10 cellular contexts compared by ENCODE assay signal in genomic region chr14:25833341-25834121, GRCh38.
A peak's percentile ranks its signal among the peaks of the same experiment; 100 is the strongest.
DNase-seq lines count a peak whose midpoint lies in the region; ATAC-seq and TF ChIP-seq lines count a peak whose summit lies in the region.
"Had no signal": no experiment of that assay in that cellular context is flagged by ENCODE, and none has a peak within 500 bp of the region (broad histone marks: within the 10 kb centered on the region; RNA-seq: fewer than 3 reads in every experiment).

No MANE protein-coding gene starts in this region.

- H2AFZ ChIP-seq in neural progenitor cell (replicated peaks): peak overlapping the region; percentile 78

- DNase-seq in DMS 273 (lab: John Stamatoyannopoulos, UW; ENCODE audit: unreplicated experiment) (peak; percentile 70), DMS 273 treated with DMSO at 0.1 percent for 48 hours (lab: John Stamatoyannopoulos, UW) (no peak), NCI-H446 treated with DMSO at 0.1 percent for 48 hours (lab: John Stamatoyannopoulos, UW) (peak; percentile 63), choroid plexus epithelial cell (ENCODE audit: low read depth) (peak; percentile 80), neural progenitor cell (ENCODE audit: low spot score) (peak; percentile 80), Peyer's patch (no peak)
- DNase-seq in activated CD4-positive, CD25-positive, alpha-beta regulatory T cell (lab: John Stamatoyannopoulos, UW): no peak
- DNase-seq: IMR-90 had no signal

- H3K36me3 ChIP-seq in neural progenitor cell (no peaks in the 10 kb centered on the region), Peyer's patch (no peaks in the 10 kb centered on the region)

- H3K27ac Mint-ChIP-seq in neural progenitor cell: no peak overlapping the region

- TF ChIP-seq POLR2A in Peyer's patch (IDR thresholded peaks at IDR 0.05): no peak

- no peaks in the 10 kb centered on the region for H3K9me3 Mint-ChIP-seq in neural progenitor cell

- H3K27ac ChIP-seq in neural progenitor cell (no peak overlapping the region), Peyer's patch (no peak overlapping the region)
- H3K27ac ChIP-seq: A549 had no signal

- H3K4me1 ChIP-seq in neural progenitor cell (peaks cover 4% of the 10 kb centered on the region), Peyer's patch (no peaks in the 10 kb centered on the region)
- H3K4me1 ChIP-seq: A549 had no signal

- no peaks in the 10 kb centered on the region for H3K36me3 Mint-ChIP-seq in neural progenitor cell

- H3K4me1 Mint-ChIP-seq in neural progenitor cell: no peaks in the 10 kb centered on the region

- TF ChIP-seq CTCF in choroid plexus epithelial cell (conservative IDR thresholded peaks at IDR 0.05; ENCODE audit: low read depth, low read length): peak; percentile 86
- peak; percentile 86 for TF ChIP-seq CTCF in neural progenitor cell (IDR thresholded peaks at IDR 0.05)
- TF ChIP-seq CTCF in Peyer's patch (IDR thresholded peaks at IDR 0.05): peak in 3 of 6 experiments; percentile 16 to 23 (median 20)

- no peak overlapping the region for H3K4me2 ChIP-seq in neural progenitor cell
- H3K4me2 ChIP-seq: A549 had no signal

- no peak for ATAC-seq in HG02938 (IDR thresholded peaks at IDR 0.05; ENCODE audit: unreplicated experiment)
- ATAC-seq: A549 had no signal

- H4K20me1 ChIP-seq in neural progenitor cell (ENCODE audit: low read depth): no peaks in the 10 kb centered on the region

- H3K4me3 Mint-ChIP-seq in neural progenitor cell: no peak overlapping the region

- H3K9ac ChIP-seq in neural progenitor cell: no peak overlapping the region

- H3K9me3 ChIP-seq in neural progenitor cell (ENCODE audit: low read depth): no peaks in the 10 kb centered on the region
- H3K9me3 ChIP-seq in Peyer's patch: no peaks in the 10 kb centered on the region
- H3K9me3 ChIP-seq: A549 had no signal

- no peaks in the 10 kb centered on the region for H3K79me2 ChIP-seq in neural progenitor cell (ENCODE audit: low read depth)

- no peak overlapping the region for H3K4me3 ChIP-seq in choroid plexus epithelial cell (ENCODE audit: low read depth, low read length)
- H3K4me3 ChIP-seq in neural progenitor cell: no peak overlapping the region
- H3K4me3 ChIP-seq in Peyer's patch: no peak overlapping the region
- H3K4me3 ChIP-seq: A549 had no signal

- H3K27me3 ChIP-seq in neural progenitor cell (no peaks in the 10 kb centered on the region), Peyer's patch (no peaks in the 10 kb centered on the region)

- H3K27me3 Mint-ChIP-seq in neural progenitor cell (ENCODE audit: insufficient read depth, low read depth): peaks cover 2% of the 10 kb centered on the region

- H3F3A ChIP-seq in neural progenitor cell (ENCODE audit: low read depth): no peaks in the 10 kb centered on the region

Comparison
In these comparisons a context has a peak if more than half of its experiments do, and no peak if none do; other contexts are left out.
1. DNase-seq: peak in DMS 273 (single experiment), NCI-H446 treated with DMSO at 0.1 percent for 48 hours (single experiment), choroid plexus epithelial cell (single experiment) and neural progenitor cell (single experiment); none in DMS 273 treated with DMSO at 0.1 percent for 48 hours (single experiment), activated CD4-positive, CD25-positive, alpha-beta regulatory T cell (0 of 4) and Peyer's patch (0 of 3).